Comparison of ENCODE assay signal across 1 cellular context in genomic region chr11:454801-455565, GRCh38.
TF ChIP-seq lines count a peak whose summit lies in the region.

No MANE protein-coding gene starts in this region.

TF ChIP-seq in GM23338, 12 proteins besides CTCF, POLR2A, EP300 and RAD21:
- no peak for TF ChIP-seq EZH2 (IDR thresholded peaks at IDR 0.05; ENCODE audit: low read depth, unreplicated experiment)
- TF ChIP-seq ZNF114 (CRISPR knock-in tag; IDR thresholded peaks at IDR 0.05), result no peak
- no peak for TF ChIP-seq ZNF331 (CRISPR knock-in tag; IDR thresholded peaks at IDR 0.05; ENCODE audit: low read depth)
- TF ChIP-seq STAT1 (IDR thresholded peaks at IDR 0.05; ENCODE audit: unreplicated experiment), result no peak
- no peak for TF ChIP-seq JUNB (IDR thresholded peaks at IDR 0.05; ENCODE audit: unreplicated experiment)
- no peak for TF ChIP-seq ETS1 (IDR thresholded peaks at IDR 0.05)
- TF ChIP-seq POLR2AphosphoS5 (IDR thresholded peaks at IDR 0.05; ENCODE audit: low read depth), result no peak
- no peak for TF ChIP-seq CREB1 (CRISPR knock-in tag; IDR thresholded peaks at IDR 0.05; ENCODE audit: low read depth)
- no peak for TF ChIP-seq NANOG (IDR thresholded peaks at IDR 0.05; ENCODE audit: borderline replicate concordance)
- no peak for TF ChIP-seq ZNF462 (CRISPR knock-in tag; IDR thresholded peaks at IDR 0.05)
- TF ChIP-seq REST (IDR thresholded peaks at IDR 0.05; ENCODE audit: unreplicated experiment), result no peak
- no peak for TF ChIP-seq EZH2phosphoT487 (IDR thresholded peaks at IDR 0.05; ENCODE audit: unreplicated experiment)
TF ChIP-seq in GM23338: peak in this region for 0.
